8 cellular contexts compared by ENCODE assay signal in the genomic region with DNA sequence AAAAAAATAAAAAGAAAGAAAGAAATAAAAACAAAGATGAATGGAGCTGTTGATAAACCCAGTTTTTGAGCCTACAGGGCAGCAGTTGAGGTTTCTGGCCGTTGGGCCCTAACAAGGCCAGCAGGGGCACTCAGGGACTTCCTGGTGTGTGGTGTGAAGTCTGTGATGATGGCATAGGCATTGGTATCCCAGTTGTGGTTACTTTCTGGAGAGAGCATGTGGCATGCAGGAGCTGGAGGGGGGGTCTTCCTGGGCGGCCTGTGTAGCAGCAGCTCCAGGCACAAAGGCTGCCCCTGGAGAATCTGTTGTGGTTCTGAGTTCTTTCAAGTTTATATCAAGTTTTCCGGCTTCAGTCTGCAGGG. TPM values are rescaled to one million over a fixed set of nuclear protein-coding genes. Genes with fewer than 3 reads are reported as not detected.
A peak's percentile ranks its signal among the peaks of the same experiment; 100 is the strongest.
DNase-seq lines count a peak whose midpoint lies in the region; ATAC-seq and TF ChIP-seq lines count a peak whose summit lies in the region.

No MANE protein-coding gene starts in this region.

- no peaks in the 10 kb centered on the region for H3K9me3 Mint-ChIP-seq in activated naive CD4-positive, alpha-beta T cell treated with anti-CD3 and anti-CD28 coated beads, Interleukin-2, amount 50 U/mL, for 24 hours
- no peaks in the 10 kb centered on the region for H3K9me3 Mint-ChIP-seq in stimulated activated effector memory CD8-positive, alpha-beta T cell treated with anti-CD3 and anti-CD28 coated beads, Interleukin-12 subunit alpha, Interleukin-12 subunit beta, amount 100 ng/mL, for 72 hours

- no peaks in the 10 kb centered on the region for H3K27me3 Mint-ChIP-seq in activated naive CD4-positive, alpha-beta T cell treated with anti-CD3 and anti-CD28 coated beads, Interleukin-2, amount 50 U/mL, for 24 hours
- no peaks in the 10 kb centered on the region for H3K27me3 Mint-ChIP-seq in T-helper 17 cell

- H3K4me1 ChIP-seq in foreskin keratinocyte, result peaks cover 14% of the 10 kb centered on the region

- no peaks in the 10 kb centered on the region for H3K9me3 ChIP-seq in T-helper 17 cell (ENCODE audit: control insufficient read depth, low read length, poor library complexity, severe bottlenecking)

- DNase-seq in activated naive CD4-positive, alpha-beta T cell treated with Interleukin-2 at 50 U/mL for 16 hours, result no peak
- no peak for DNase-seq in T-helper 17 cell
- DNase-seq in foreskin keratinocyte, result no peak
- DNase-seq in stimulated activated effector memory CD8-positive, alpha-beta T cell treated with anti-CD3 and anti-CD28 coated beads, Interleukin-12 subunit alpha, Interleukin-12 subunit beta, amount 100 ng/mL, for 72 hours (ENCODE audit: low spot score in 2 of 2), result no peak
- DNase-seq in SK-N-DZ (ENCODE audit: low spot score), result no peak
- DNase-seq in nucleus accumbens (lab: John Stamatoyannopoulos, UW), result no peak

- no peak for ATAC-seq in T-helper 17 cell
- ATAC-seq in foreskin keratinocyte, result no peak
- no peak for ATAC-seq in stimulated activated effector memory CD8-positive, alpha-beta T cell treated with anti-CD3 and anti-CD28 coated beads, Interleukin-12 subunit alpha, Interleukin-12 subunit beta, amount 100 ng/mL, for 72 hours
- no peak for ATAC-seq in GM21526 (IDR thresholded peaks at IDR 0.05; ENCODE audit: low FRiP score, unreplicated experiment)

- H3K36me3 Mint-ChIP-seq in activated naive CD4-positive, alpha-beta T cell treated with anti-CD3 and anti-CD28 coated beads, Interleukin-2, amount 50 U/mL, for 24 hours, result peaks cover 5% of the 10 kb centered on the region
- no peaks in the 10 kb centered on the region for H3K36me3 Mint-ChIP-seq in T-helper 17 cell (ENCODE audit: low read depth)
- H3K36me3 Mint-ChIP-seq in stimulated activated effector memory CD8-positive, alpha-beta T cell treated with anti-CD3 and anti-CD28 coated beads, Interleukin-12 subunit alpha, Interleukin-12 subunit beta, amount 100 ng/mL, for 72 hours, result peaks cover 26% of the 10 kb centered on the region

- no peak for TF ChIP-seq CTCF in foreskin keratinocyte (conservative IDR thresholded peaks at IDR 0.05)

- peak overlapping the region; percentile 74 for H3K27ac ChIP-seq in foreskin keratinocyte

- H3K4me1 Mint-ChIP-seq in activated naive CD4-positive, alpha-beta T cell treated with anti-CD3 and anti-CD28 coated beads, Interleukin-2, amount 50 U/mL, for 24 hours, result peaks cover 50% of the 10 kb centered on the region
- H3K4me1 Mint-ChIP-seq in T-helper 17 cell, result peaks cover 39% of the 10 kb centered on the region
- H3K4me1 Mint-ChIP-seq in stimulated activated effector memory CD8-positive, alpha-beta T cell treated with anti-CD3 and anti-CD28 coated beads, Interleukin-12 subunit alpha, Interleukin-12 subunit beta, amount 100 ng/mL, for 72 hours, result peaks cover 39% of the 10 kb centered on the region

- H3K4me3 Mint-ChIP-seq in activated naive CD4-positive, alpha-beta T cell treated with anti-CD3 and anti-CD28 coated beads, Interleukin-2, amount 50 U/mL, for 24 hours, result peak overlapping the region; percentile 68
- no peak overlapping the region for H3K4me3 Mint-ChIP-seq in T-helper 17 cell
- H3K4me3 Mint-ChIP-seq in stimulated activated effector memory CD8-positive, alpha-beta T cell treated with anti-CD3 and anti-CD28 coated beads, Interleukin-12 subunit alpha, Interleukin-12 subunit beta, amount 100 ng/mL, for 72 hours, result no peak overlapping the region

- H3K27ac Mint-ChIP-seq in activated naive CD4-positive, alpha-beta T cell treated with anti-CD3 and anti-CD28 coated beads, Interleukin-2, amount 50 U/mL, for 24 hours, result peak overlapping the region; percentile 21
- peak overlapping the region; percentile 93 for H3K27ac Mint-ChIP-seq in T-helper 17 cell
- peak overlapping the region; percentile 98 for H3K27ac Mint-ChIP-seq in stimulated activated effector memory CD8-positive, alpha-beta T cell treated with anti-CD3 and anti-CD28 coated beads, Interleukin-12 subunit alpha, Interleukin-12 subunit beta, amount 100 ng/mL, for 72 hours

- H3K27me3 ChIP-seq in foreskin keratinocyte, result no peaks in the 10 kb centered on the region

RNA-seq across cellular contexts. Expression of gene TXNRD2, which starts 2.0 kb away (rescaled TPM):
- 10 to 100 TPM; 16.8 to 25.6 TPM for total RNA-seq in T-helper 17 cell
- total RNA-seq in foreskin keratinocyte, result 24.2 and 28.8 TPM in 2 replicates
- polyA plus RNA-seq in foreskin keratinocyte, result 30.1 and 38.9 TPM in 2 replicates
- polyA plus RNA-seq in SK-N-DZ (2014; cell fraction: cytosol; rRNA removed), result 25.9 and 26.6 TPM in 2 replicates
- polyA plus RNA-seq in SK-N-DZ (2014; cell fraction: nucleus; rRNA removed), result 58.9 and 60.3 TPM in 2 replicates

RNA-seq across cellular contexts. Expression of gene COMT, which starts 2.1 kb away (rescaled TPM):
- total RNA-seq in T-helper 17 cell (10 to 100 TPM; 28.2 to 37.3 TPM), foreskin keratinocyte (143 and 146 TPM in 2 replicates)
- polyA plus RNA-seq in foreskin keratinocyte, result 210 and 236 TPM in 2 replicates
- 130 TPM in 2 replicates for polyA plus RNA-seq in SK-N-DZ (2014; cell fraction: cytosol; rRNA removed)
- 79.0 and 109 TPM in 2 replicates for polyA plus RNA-seq in SK-N-DZ (2014; cell fraction: nucleus; rRNA removed)

Comparison
In these comparisons a context has a peak if more than half of its experiments do, and no peak if none do; other contexts are left out.
1. H3K27ac Mint-ChIP-seq: peak in every context shown above with its lines; median percentile 98 in stimulated activated effector memory CD8-positive, alpha-beta T cell treated with anti-CD3 and anti-CD28 coated beads, Interleukin-12 subunit alpha, Interleukin-12 subunit beta, amount 100 ng/mL, for 72 hours; 93 in T-helper 17 cell; 21 in activated naive CD4-positive, alpha-beta T cell treated with anti-CD3 and anti-CD28 coated beads, Interleukin-2, amount 50 U/mL, for 24 hours.